ENCODE assay signal across 8 cellular contexts in the genomic region with DNA sequence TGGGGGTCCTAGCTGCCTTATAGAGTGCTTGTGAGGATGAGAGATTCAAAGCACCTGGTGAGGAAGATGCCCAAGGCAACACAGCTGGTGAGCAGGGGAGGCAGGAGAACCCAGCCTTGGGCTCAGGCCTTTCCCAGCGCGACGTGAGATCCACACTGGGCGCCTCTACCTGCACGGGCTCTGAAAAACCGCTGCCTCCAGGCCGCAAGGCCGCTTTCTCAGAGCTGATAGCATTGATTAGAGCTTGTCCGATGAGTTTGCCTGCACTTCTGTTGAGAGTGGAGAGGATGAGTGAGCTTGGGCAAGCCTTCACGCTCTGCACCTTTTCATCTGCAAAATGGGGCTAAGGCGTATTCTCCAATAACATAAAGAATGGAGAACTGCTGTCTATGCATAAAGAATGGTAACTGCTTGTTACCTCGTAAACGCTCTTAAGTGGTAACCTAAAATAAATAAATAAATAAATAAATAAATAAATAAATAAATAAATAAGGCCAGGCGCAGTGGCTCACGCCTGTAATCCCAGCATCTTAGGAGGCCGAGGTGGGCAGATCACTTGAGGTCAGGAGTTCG. TPM values are rescaled to one million over a fixed set of nuclear protein-coding genes. Genes with fewer than 3 reads are reported as not detected.
DNase-seq lines count a peak whose midpoint lies in the region; ATAC-seq and TF ChIP-seq lines count a peak whose summit lies in the region.

No MANE protein-coding gene starts in this region.

- POLR2A ChIA-PET in GM10248 (lab: Yijun Ruan, JAX), result no interaction called here

- TF ChIP-seq CTCF in osteoblast (IDR thresholded peaks at IDR 0.05; ENCODE audit: extremely low read depth, low read depth, low read length) (no peak), GM10248 (IDR thresholded peaks at IDR 0.05; ENCODE audit: control extremely low read depth, extremely low read depth, low read depth, missing control alignments) (no peak)

- H3K36me3 ChIP-seq in NT2/D1 (ENCODE audit: insufficient read depth, insufficient read length, low read length) (peaks cover 59% of the 10 kb centered on the region), osteoblast (ENCODE audit: insufficient read depth, low read length) (peaks cover 39% of the 10 kb centered on the region)
- H3K36me3 ChIP-seq in effector memory CD4-positive, alpha-beta T cell (ENCODE audit: control insufficient read depth, insufficient read depth, low read length), result peaks cover 17% of the 10 kb centered on the region

- no peak overlapping the region for H3K27ac ChIP-seq in effector memory CD4-positive, alpha-beta T cell (ENCODE audit: insufficient read depth, low read length, poor library complexity, severe bottlenecking)
- H3K27ac ChIP-seq in osteoblast (ENCODE audit: low read depth, low read length), result no peak overlapping the region

- H3K4me3 ChIP-seq in NT2/D1 (ENCODE audit: insufficient read length, low read depth), result peak overlapping the region; percentile 59
- H3K4me3 ChIP-seq in effector memory CD4-positive, alpha-beta T cell (ENCODE audit: insufficient read depth, low read depth, low read length, poor library complexity, severe bottlenecking), result peak overlapping the region; percentile 65
- peak overlapping the region; percentile 82 for H3K4me3 ChIP-seq in osteoblast (ENCODE audit: insufficient read depth, low read length)

- H3K4me1 ChIP-seq in NT2/D1 (ENCODE audit: insufficient read depth, insufficient read length) (peaks cover 9% of the 10 kb centered on the region), osteoblast (ENCODE audit: insufficient read depth, low read length) (no peaks in the 10 kb centered on the region)
- H3K4me1 ChIP-seq in effector memory CD4-positive, alpha-beta T cell (ENCODE audit: control insufficient read depth, insufficient read depth, low read length, poor library complexity, severe bottlenecking), result peaks cover 10% of the 10 kb centered on the region

- peak overlapping the region; percentile 90 for H3K4me2 ChIP-seq in osteoblast (ENCODE audit: insufficient read depth, low read length)

- no peak for ATAC-seq in HG03175 (IDR thresholded peaks at IDR 0.05; ENCODE audit: unreplicated experiment)

- H3K9me3 ChIP-seq in NT2/D1 (ENCODE audit: insufficient read depth, low read length) (no peaks in the 10 kb centered on the region), osteoblast (ENCODE audit: low read depth, low read length) (no peaks in the 10 kb centered on the region)
- no peaks in the 10 kb centered on the region for H3K9me3 ChIP-seq in effector memory CD4-positive, alpha-beta T cell (ENCODE audit: control insufficient read depth, low read length)

- CTCF ChIA-PET in GM10248 (lab: Yijun Ruan, JAX), result interaction anchor here (0.8 to 2.7 kb wide), 4 partner anchors 9 to 185 kb away, joined by 3 to 13 read pairs (median 3); no protein-coding TSS in a partner anchor

- peak; percentile 31 for DNase-seq in ELR (ENCODE audit: low read depth)
- no peak for DNase-seq in NT2/D1 (ENCODE audit: low read depth, low spot score)
- DNase-seq in effector memory CD4-positive, alpha-beta T cell, result no peak
- DNase-seq in osteoblast (ENCODE audit: insufficient read length, low spot score, missing footprints), result no peak
- DNase-seq in GM10248 (ENCODE audit: extremely low spot score), result no peak
- no peak for DNase-seq in activated CD8-positive, alpha-beta memory T cell treated with anti-CD3 and anti-CD28 coated beads, Interleukin-2, amount 50 U/mL, for 4 hours
- DNase-seq in activated gamma-delta T cell (lab: John Stamatoyannopoulos, UW), result no peak

- peak overlapping the region; percentile 93 for H3K9ac ChIP-seq in NT2/D1 (ENCODE audit: insufficient read length, low read depth)

- peak overlapping the region; percentile 58 for H2AFZ ChIP-seq in osteoblast (ENCODE audit: low read length)

- H3K27me3 ChIP-seq in NT2/D1 (ENCODE audit: insufficient read depth, insufficient read length) (no peaks in the 10 kb centered on the region), osteoblast (ENCODE audit: insufficient read depth, low read length) (no peaks in the 10 kb centered on the region)
- H3K27me3 ChIP-seq in effector memory CD4-positive, alpha-beta T cell (replicated peaks; ENCODE audit: control insufficient read depth, insufficient read depth, low read length, poor library complexity, severe bottlenecking), result no peaks in the 10 kb centered on the region

- H4K20me1 ChIP-seq in osteoblast (ENCODE audit: insufficient read depth, low read length), result no peaks in the 10 kb centered on the region

- peaks cover 8% of the 10 kb centered on the region for H3K79me2 ChIP-seq in osteoblast (ENCODE audit: insufficient read depth, low read length)

RNA-seq across cellular contexts. Expression of a gene that starts 0.9 kb away (rescaled TPM):
- total RNA-seq in osteoblast, result 11.2 and 15.6 TPM in 2 replicates

RNA-seq across cellular contexts. Expression of a gene that starts 25.3 kb away (rescaled TPM):
- total RNA-seq in osteoblast, result 121 and 135 TPM in 2 replicates

RNA-seq across cellular contexts. Expression of a gene that starts 49.4 kb away (rescaled TPM):
- 16.3 and 18.3 TPM in 2 replicates for total RNA-seq in osteoblast

RNA-seq across cellular contexts. Expression of a gene that starts 55.5 kb away (rescaled TPM):
- total RNA-seq in osteoblast, result 33.3 and 33.7 TPM in 2 replicates
